Comparison of ENCODE assay signal across 8 cellular contexts in genomic region chr1:202965441-202965821, GRCh38. TPM values are rescaled to one million over a fixed set of nuclear protein-coding genes. Genes with fewer than 3 reads are reported as not detected.
DNase-seq lines count a peak whose midpoint lies in the region; ATAC-seq and TF ChIP-seq lines count a peak whose summit lies in the region.
"Had no signal": no experiment of that assay in that cellular context is flagged by ENCODE, and none has a peak within 500 bp of the region (broad histone marks: within the 10 kb centered on the region; RNA-seq: fewer than 3 reads in every experiment).

No MANE protein-coding gene starts in this region.

- no TSS peak for BruUV-seq in Caco-2 (replicated peaks; lab: Mats Ljungman, UMichigan)

- H3K27ac Mint-ChIP-seq in Caco-2 (ENCODE audit: unreplicated experiment), result no peak overlapping the region
- H3K27ac Mint-ChIP-seq in central memory CD8-positive, alpha-beta T cell (ENCODE audit: low read depth), result peak overlapping the region; percentile 25

- H3K9ac ChIP-seq in KMS-11, result no peak overlapping the region

- H3K4me1 ChIP-seq in Caco-2 (peaks cover 25% of the 10 kb centered on the region), KMS-11 (ENCODE audit: low read depth, poor library complexity, severe bottlenecking) (peaks cover 51% of the 10 kb centered on the region), osteoblast (ENCODE audit: insufficient read depth, low read length) (peaks cover 38% of the 10 kb centered on the region)

- no peak for TF ChIP-seq CTCF in Caco-2 (IDR thresholded peaks at IDR 0.05; ENCODE audit: insufficient read depth in 1 of 2, low read depth in 1 of 2, low read length in 1 of 2, severe bottlenecking in 1 of 2, unreplicated experiment in 1 of 2)
- no peak for TF ChIP-seq CTCF in KMS-11 (conservative IDR thresholded peaks at IDR 0.05; ENCODE audit: low read depth, low read length)
- no peak for TF ChIP-seq CTCF in osteoblast (IDR thresholded peaks at IDR 0.05; ENCODE audit: extremely low read depth, low read depth, low read length)

- H3K4me3 ChIP-seq in Caco-2 (ENCODE audit: low read depth, low read length) (no peak overlapping the region), KMS-11 (IDR thresholded peaks at IDR 0.05; ENCODE audit: insufficient read depth, low read depth, low read length) (no peak overlapping the region), osteoblast (ENCODE audit: insufficient read depth, low read length) (no peak overlapping the region)

- H3K27me3 Mint-ChIP-seq in Caco-2 (ENCODE audit: insufficient read depth, unreplicated experiment), result no peaks in the 10 kb centered on the region
- no peaks in the 10 kb centered on the region for H3K27me3 Mint-ChIP-seq in central memory CD8-positive, alpha-beta T cell

- H3K4me2 ChIP-seq in KMS-11, result peak overlapping the region; percentile 92
- peak overlapping the region; percentile 92 for H3K4me2 ChIP-seq in osteoblast (ENCODE audit: insufficient read depth, low read length)

- H3K4me1 Mint-ChIP-seq in Caco-2 (ENCODE audit: low read depth, unreplicated experiment), result peaks cover 13% of the 10 kb centered on the region
- peaks cover 21% of the 10 kb centered on the region for H3K4me1 Mint-ChIP-seq in central memory CD8-positive, alpha-beta T cell

- POLR2A ChIA-PET in Caco-2 (lab: Charles Lee), result no interaction called here

- H3K27me3 ChIP-seq in Caco-2 (replicated peaks; ENCODE audit: control insufficient read depth, insufficient read depth, low read length) (no peaks in the 10 kb centered on the region; the same call in 1 of the 2 replicates), KMS-11 (ENCODE audit: insufficient read depth, low read depth) (no peaks in the 10 kb centered on the region), osteoblast (ENCODE audit: insufficient read depth, low read length) (no peaks in the 10 kb centered on the region)

- CTCF ChIA-PET in Caco-2 (lab: Charles Lee), result no interaction called here

- H3K36me3 ChIP-seq in Caco-2 (ENCODE audit: control insufficient read depth, insufficient read depth, low read length) (no peaks in the 10 kb centered on the region), KMS-11 (ENCODE audit: insufficient read depth) (no peaks in the 10 kb centered on the region), osteoblast (ENCODE audit: insufficient read depth, low read length) (peaks cover 39% of the 10 kb centered on the region)

- DNase-seq in Caco-2 (no peak), osteoblast (ENCODE audit: insufficient read length, low spot score, missing footprints) (no peak), superior temporal gyrus (ENCODE audit: extremely low spot score) (no peak)
- no peak for DNase-seq in central memory CD8-positive, alpha-beta T cell (ENCODE audit: low spot score in 2 of 2)
- DNase-seq: activated naive CD4-positive, alpha-beta T cell treated with Interleukin-2 at 50 U/mL for 16 hours had no signal

- intact Hi-C loops in Caco-2 (cut with micrococcal nuclease; ENCODE audit: unreplicated experiment), result no loop called here

- no peaks in the 10 kb centered on the region for H3K9me3 Mint-ChIP-seq in Caco-2 (ENCODE audit: unreplicated experiment)
- H3K9me3 Mint-ChIP-seq in central memory CD8-positive, alpha-beta T cell, result no peaks in the 10 kb centered on the region

- H4K20me1 ChIP-seq in KMS-11 (ENCODE audit: insufficient read depth) (no peaks in the 10 kb centered on the region), osteoblast (ENCODE audit: insufficient read depth, low read length) (no peaks in the 10 kb centered on the region)

- H3K79me2 ChIP-seq in KMS-11 (ENCODE audit: insufficient read depth, low read depth) (0 out of 2 replicates have a peak, but pooled peaks cover 14% of the 10 kb centered on the region), osteoblast (ENCODE audit: insufficient read depth, low read length) (peaks cover 13% of the 10 kb centered on the region)

- H2AFZ ChIP-seq in KMS-11 (ENCODE audit: low read depth) (no peak overlapping the region), osteoblast (ENCODE audit: low read length) (no peak overlapping the region)

- ATAC-seq in central memory CD8-positive, alpha-beta T cell (replicated peaks; ENCODE audit: extremely low read depth, poor library complexity, severe bottlenecking), result no peak
- ATAC-seq in GM18861 (IDR thresholded peaks at IDR 0.05; ENCODE audit: unreplicated experiment) (no peak), GM19328 (IDR thresholded peaks at IDR 0.05; ENCODE audit: unreplicated experiment) (no peak)

- no peaks in the 10 kb centered on the region for H3K9me3 ChIP-seq in Caco-2
- no peaks in the 10 kb centered on the region for H3K9me3 ChIP-seq in osteoblast (ENCODE audit: low read depth, low read length)

- H3K36me3 Mint-ChIP-seq in Caco-2 (ENCODE audit: insufficient read depth, unreplicated experiment), result no peaks in the 10 kb centered on the region
- H3K36me3 Mint-ChIP-seq in central memory CD8-positive, alpha-beta T cell (ENCODE audit: insufficient read depth), result peaks cover 12% of the 10 kb centered on the region

- H3K27ac ChIP-seq in KMS-11, result peak overlapping the region; percentile 31; the same call in 1 of the 2 replicates
- peak overlapping the region; percentile 81 for H3K27ac ChIP-seq in osteoblast (ENCODE audit: low read depth, low read length)

- H3K4me3 Mint-ChIP-seq in Caco-2 (ENCODE audit: unreplicated experiment), result peak overlapping the region; percentile 83
- H3K4me3 Mint-ChIP-seq in central memory CD8-positive, alpha-beta T cell, result peak overlapping the region; percentile 84

RNA-seq across cellular contexts. Expression of gene CYB5R1, which starts 1.6 kb away (rescaled TPM):
- total RNA-seq in Caco-2 (2022) (28.0 and 29.6 TPM in 2 replicates), osteoblast (49.2 and 60.8 TPM in 2 replicates)

RNA-seq across cellular contexts. Expression of gene ADIPOR1, which starts 7.3 kb away (rescaled TPM):
- 68.3 and 71.4 TPM in 2 replicates for total RNA-seq in Caco-2 (2022)
- total RNA-seq in osteoblast, result 91.9 and 104 TPM in 2 replicates

RNA-seq across cellular contexts. Expression of gene KLHL12, which starts 38.4 kb away (rescaled TPM):
- 23.2 and 23.6 TPM in 2 replicates for total RNA-seq in Caco-2 (2022)
- total RNA-seq in osteoblast, result 23.2 and 28.0 TPM in 2 replicates

RNA-seq across cellular contexts. Expression of gene TMEM183A, which starts 41.7 kb away (rescaled TPM):
- 62.8 and 74.3 TPM in 2 replicates for total RNA-seq in Caco-2 (2022)
- 116 and 118 TPM in 2 replicates for total RNA-seq in osteoblast
